ENCODE assay signal across 10 cellular contexts in the genomic region with DNA sequence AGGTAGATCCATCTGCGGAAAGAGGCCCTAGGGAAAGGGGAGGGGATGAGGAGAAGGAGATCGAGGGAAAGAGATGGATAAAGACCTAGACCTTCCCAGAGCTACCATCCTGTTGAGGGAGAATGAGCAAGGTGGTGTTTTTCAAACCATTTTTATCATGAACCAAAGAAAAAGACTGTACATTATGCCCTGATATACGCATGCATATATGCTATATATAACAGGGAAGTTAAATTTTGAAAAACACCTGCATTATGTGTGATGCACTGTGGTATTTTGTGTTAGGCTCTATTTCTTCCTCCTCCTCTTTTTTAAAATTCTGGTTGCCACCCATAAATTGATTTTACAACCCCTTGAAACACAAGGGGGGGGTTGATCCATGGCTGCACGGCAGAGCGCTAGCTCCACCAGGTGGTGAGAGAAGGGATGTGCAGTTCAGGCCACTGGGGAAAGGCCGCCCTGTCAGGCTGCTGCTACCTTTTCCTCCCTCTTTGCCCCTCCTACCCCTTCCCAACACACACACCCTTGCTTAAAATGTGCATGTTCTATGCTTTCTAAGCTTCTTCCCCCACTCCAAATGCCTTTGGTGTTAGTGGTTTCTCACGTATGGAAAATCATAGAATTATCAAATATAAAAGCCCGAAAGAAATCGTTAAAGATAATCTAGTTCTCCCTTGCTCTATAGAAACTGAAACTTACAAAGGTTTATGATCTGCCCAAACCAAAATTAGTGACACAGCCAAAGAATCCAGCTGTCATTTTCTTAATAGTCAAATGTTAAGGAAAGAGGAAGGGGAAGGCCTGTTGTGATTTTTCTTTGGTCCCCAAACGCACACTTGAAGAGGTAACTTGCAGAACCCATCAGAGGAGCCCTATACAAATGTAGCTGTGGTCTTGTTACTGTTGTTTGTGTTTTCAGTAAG.
A peak's percentile ranks its signal among the peaks of the same experiment; 100 is the strongest.
DNase-seq lines count a peak whose midpoint lies in the region; ATAC-seq, FAIRE-seq and TF ChIP-seq lines count a peak whose summit lies in the region.
"Had no signal": no experiment of that assay in that cellular context is flagged by ENCODE, and none has a peak within 500 bp of the region (broad histone marks: within the 10 kb centered on the region; RNA-seq: fewer than 3 reads in every experiment).

No MANE protein-coding gene starts in this region.

- no peak for FAIRE-seq in kidney (lab: Jason Lieb, UNC)

- TF ChIP-seq CTCF in brain microvascular endothelial cell (IDR thresholded peaks at IDR 0.05; ENCODE audit: low read depth, low read length, missing control alignments) (peak; percentile 100), kidney (IDR thresholded peaks at IDR 0.05; ENCODE audit: borderline replicate concordance, extremely low read depth, insufficient read depth) (peak; percentile 86)

- in situ Hi-C loops in brain microvascular endothelial cell (cut with HindIII; ENCODE audit: low pct_ligation_motif_present, low sequenced_read_pairs) = no loop called here

- H3K4me3 ChIP-seq in NT2/D1 (ENCODE audit: insufficient read length, low read depth) (no peak overlapping the region), brain microvascular endothelial cell (ENCODE audit: low read depth, low read length) (no peak overlapping the region), kidney (ENCODE audit: low read length in 2 of 2) (no peak overlapping the region)
- H3K4me3 ChIP-seq: BLaER1 had no signal

- DNase-seq in NCI-H510A treated with DMSO at 0.1 percent for 48 hours (lab: John Stamatoyannopoulos, UW) (peak; percentile 68), NCI-H510A (lab: John Stamatoyannopoulos, UW) (no peak), HuH-7 (ENCODE audit: low spot score) (peak; percentile 66), NT2/D1 (ENCODE audit: low read depth, low spot score) (peak; percentile 48), brain microvascular endothelial cell (peak; percentile 34), kidney (peak; percentile 76)
- DNase-seq in stimulated activated naive CD8-positive, alpha-beta T cell treated with anti-CD3 and anti-CD28 coated beads, Interleukin-15, amount 100 ng/mL, for 72 hours = peak; percentile 5 to 23

- H3K4me3 Mint-ChIP-seq in stimulated activated naive CD8-positive, alpha-beta T cell treated with anti-CD3 and anti-CD28 coated beads, Interleukin-15, amount 100 ng/mL, for 72 hours = no peak overlapping the region
- H3K4me3 Mint-ChIP-seq: activated naive CD4-positive, alpha-beta T cell treated with anti-CD3 and anti-CD28 coated beads, Interleukin-2, amount 50 U/mL, for 24 hours had no signal

- H3K27me3 ChIP-seq in NT2/D1 (ENCODE audit: insufficient read depth, insufficient read length) (no peaks in the 10 kb centered on the region), brain microvascular endothelial cell (replicated peaks) (no peaks in the 10 kb centered on the region)
- H3K27me3 ChIP-seq: BLaER1 had no signal

- H3K27ac Mint-ChIP-seq in stimulated activated naive CD8-positive, alpha-beta T cell treated with anti-CD3 and anti-CD28 coated beads, Interleukin-15, amount 100 ng/mL, for 72 hours = no peak overlapping the region
- H3K27ac Mint-ChIP-seq: activated naive CD4-positive, alpha-beta T cell treated with anti-CD3 and anti-CD28 coated beads, Interleukin-2, amount 50 U/mL, for 24 hours had no signal

- H3K36me3 ChIP-seq in NT2/D1 (ENCODE audit: insufficient read depth, insufficient read length, low read length) (no peaks in the 10 kb centered on the region), brain microvascular endothelial cell (replicated peaks) (no peaks in the 10 kb centered on the region), kidney (ENCODE audit: control insufficient read depth in 1 of 2, insufficient read depth in 2 of 2, low read length in 2 of 2) (no peaks in the 10 kb centered on the region)
- H3K36me3 ChIP-seq: BLaER1 had no signal

- H3K9me3 Mint-ChIP-seq in stimulated activated naive CD8-positive, alpha-beta T cell treated with anti-CD3 and anti-CD28 coated beads, Interleukin-15, amount 100 ng/mL, for 72 hours = no peaks in the 10 kb centered on the region
- H3K9me3 Mint-ChIP-seq: activated naive CD4-positive, alpha-beta T cell treated with anti-CD3 and anti-CD28 coated beads, Interleukin-2, amount 50 U/mL, for 24 hours had no signal

- ATAC-seq in stimulated activated naive CD8-positive, alpha-beta T cell treated with anti-CD3 and anti-CD28 coated beads, Interleukin-15, amount 100 ng/mL, for 72 hours = no peak
- ATAC-seq in GM18858 (IDR thresholded peaks at IDR 0.05; ENCODE audit: unreplicated experiment) = no peak

- intact Hi-C loops in kidney (cut with DNase I) = loop anchor here (10.0 kb wide), 1 partner anchor 113 kb away; no protein-coding TSS in a partner anchor

- H3K9me3 ChIP-seq in NT2/D1 (ENCODE audit: insufficient read depth, low read length) (no peaks in the 10 kb centered on the region), kidney (ENCODE audit: control insufficient read depth in 1 of 2, low read length in 2 of 2) (no peaks in the 10 kb centered on the region)
- H3K9me3 ChIP-seq: BLaER1 had no signal

- no peaks in the 10 kb centered on the region for H3K4me1 Mint-ChIP-seq in stimulated activated naive CD8-positive, alpha-beta T cell treated with anti-CD3 and anti-CD28 coated beads, Interleukin-15, amount 100 ng/mL, for 72 hours
- H3K4me1 Mint-ChIP-seq: activated naive CD4-positive, alpha-beta T cell treated with anti-CD3 and anti-CD28 coated beads, Interleukin-2, amount 50 U/mL, for 24 hours had no signal

- H3K27ac ChIP-seq in brain microvascular endothelial cell = no peak overlapping the region
- no peak overlapping the region for H3K27ac ChIP-seq in kidney (ENCODE audit: low read depth in 2 of 2, low read length in 2 of 2)
- H3K27ac ChIP-seq: BLaER1 had no signal

- peaks cover 22% of the 10 kb centered on the region for H3K27me3 Mint-ChIP-seq in stimulated activated naive CD8-positive, alpha-beta T cell treated with anti-CD3 and anti-CD28 coated beads, Interleukin-15, amount 100 ng/mL, for 72 hours

- H3K4me1 ChIP-seq in NT2/D1 (ENCODE audit: insufficient read depth, insufficient read length) = no peaks in the 10 kb centered on the region
- H3K4me1 ChIP-seq in kidney (ENCODE audit: control insufficient read depth in 1 of 2, insufficient read depth in 1 of 2, low read depth in 1 of 2, low read length in 2 of 2) = no peaks in the 10 kb centered on the region
- H3K4me1 ChIP-seq: BLaER1 had no signal

- no peak overlapping the region for H3K9ac ChIP-seq in NT2/D1 (ENCODE audit: insufficient read length, low read depth)
- H3K9ac ChIP-seq in kidney (ENCODE audit: low read length in 2 of 2) = no peak overlapping the region
- H3K9ac ChIP-seq: BLaER1 had no signal
